21 cellular contexts compared by ENCODE assay signal in genomic region chr9:21583628-21584027, GRCh38.
"Had no signal": no experiment of that assay in that cellular context is flagged by ENCODE, and none has a peak within 500 bp of the region (broad histone marks: within the 10 kb centered on the region; RNA-seq: fewer than 3 reads in every experiment).

No MANE protein-coding gene starts in this region.

- H3K27ac ChIP-seq: heart right ventricle, right lobe of liver, testis, vagina had no signal

- ATAC-seq: heart right ventricle; left colon; right lobe of liver; stimulated activated naive B cell treated with anti-CD40 and anti-IgM and Interleukin-4, amounts not matched to agents 10 μg/mL and 1 μg/mL and 100 μg/mL, for 72 hours had no signal

- H3K27me3 Mint-ChIP-seq: activated naive CD4-positive, alpha-beta T cell treated with anti-CD3 and anti-CD28 coated beads, Interleukin-2, amount 50 U/mL, for 24 hours; type B pancreatic cell had no signal

- H3K36me3 Mint-ChIP-seq: activated CD4-positive, alpha-beta memory T cell treated with anti-CD3 and anti-CD28 coated beads for 36 hours; activated naive CD4-positive, alpha-beta T cell treated with anti-CD3 and anti-CD28 coated beads, Interleukin-2, amount 50 U/mL, for 24 hours; memory B cell; stimulated activated naive B cell treated with anti-CD40 and anti-IgM and Interleukin-4, amounts not matched to agents 10 μg/mL and 1 μg/mL and 100 μg/mL, for 72 hours; type B pancreatic cell had no signal

- H3K9me3 ChIP-seq: heart right ventricle, right lobe of liver, testis, vagina had no signal

- H3K4me3 Mint-ChIP-seq: activated CD4-positive, alpha-beta memory T cell treated with anti-CD3 and anti-CD28 coated beads for 36 hours; activated naive CD4-positive, alpha-beta T cell treated with anti-CD3 and anti-CD28 coated beads, Interleukin-2, amount 50 U/mL, for 24 hours; activated T-helper 1 cell treated with anti-CD3 and anti-CD28 coated beads, Interleukin-12 subunit alpha, Interleukin-12 subunit beta, Interleukin-2, Interleukin-4 antibody, amounts not matched to agents 30 ng/mL and 10 ng/mL and 1 ng/mL, durations not matched to agents 14 hours and 24 hours and 36 hours; memory B cell; nephron progenitor cell; stimulated activated naive B cell treated with anti-CD40 and anti-IgM and Interleukin-4, amounts not matched to agents 10 μg/mL and 1 μg/mL and 100 μg/mL, for 72 hours; type B pancreatic cell had no signal

- H3K4me3 ChIP-seq: heart right ventricle, right lobe of liver, testis, vagina had no signal

- H3K36me3 ChIP-seq: heart right ventricle, right lobe of liver, vagina had no signal

- H3K4me1 ChIP-seq: right lobe of liver, testis, vagina had no signal

- H3K27ac Mint-ChIP-seq: activated CD4-positive, alpha-beta memory T cell treated with anti-CD3 and anti-CD28 coated beads for 36 hours; activated naive CD4-positive, alpha-beta T cell treated with anti-CD3 and anti-CD28 coated beads, Interleukin-2, amount 50 U/mL, for 24 hours; activated T-helper 1 cell treated with anti-CD3 and anti-CD28 coated beads, Interleukin-12 subunit alpha, Interleukin-12 subunit beta, Interleukin-2, Interleukin-4 antibody, amounts not matched to agents 30 ng/mL and 10 ng/mL and 1 ng/mL, durations not matched to agents 14 hours and 24 hours and 36 hours; memory B cell; nephron progenitor cell; stimulated activated naive B cell treated with anti-CD40 and anti-IgM and Interleukin-4, amounts not matched to agents 10 μg/mL and 1 μg/mL and 100 μg/mL, for 72 hours; type B pancreatic cell had no signal

- H3K9me3 Mint-ChIP-seq: activated CD4-positive, alpha-beta memory T cell treated with anti-CD3 and anti-CD28 coated beads for 36 hours; activated naive CD4-positive, alpha-beta T cell treated with anti-CD3 and anti-CD28 coated beads, Interleukin-2, amount 50 U/mL, for 24 hours; activated T-helper 1 cell treated with anti-CD3 and anti-CD28 coated beads, Interleukin-12 subunit alpha, Interleukin-12 subunit beta, Interleukin-2, Interleukin-4 antibody, amounts not matched to agents 30 ng/mL and 10 ng/mL and 1 ng/mL, durations not matched to agents 14 hours and 24 hours and 36 hours; memory B cell; nephron progenitor cell; stimulated activated naive B cell treated with anti-CD40 and anti-IgM and Interleukin-4, amounts not matched to agents 10 μg/mL and 1 μg/mL and 100 μg/mL, for 72 hours; type B pancreatic cell had no signal

- DNase-seq: activated CD4-positive, alpha-beta memory T cell treated with anti-CD3 and anti-CD28 coated beads for 36 hours; activated CD4-positive, alpha-beta T cell treated with anti-CD3 and anti-CD28 coated beads for 48 hours; activated gamma-delta T cell; activated T-cell treated with anti-CD3 and anti-CD28 coated beads for 4 hours; anterior cingulate cortex; central memory CD4-positive, alpha-beta T cell; dermis blood vessel endothelial cell; effector CD8-positive, alpha-beta T cell; heart right ventricle; left colon; nephron progenitor cell; right lobe of liver; small intestine; stimulated activated CD4-positive, alpha-beta T cell treated with anti-CD3 and anti-CD28 coated beads, Interleukin-2, amount 100 ng/mL, for 24 hours; stimulated activated naive B cell treated with anti-CD40 and anti-IgM and Interleukin-4, amounts not matched to agents 10 μg/mL and 1 μg/mL and 100 μg/mL, for 72 hours; testis had no signal

- H3K27me3 ChIP-seq: right lobe of liver, testis, vagina had no signal

- H3K4me1 Mint-ChIP-seq: nephron progenitor cell had no signal
